20 cellular contexts compared by ENCODE assay signal in the genomic region with DNA sequence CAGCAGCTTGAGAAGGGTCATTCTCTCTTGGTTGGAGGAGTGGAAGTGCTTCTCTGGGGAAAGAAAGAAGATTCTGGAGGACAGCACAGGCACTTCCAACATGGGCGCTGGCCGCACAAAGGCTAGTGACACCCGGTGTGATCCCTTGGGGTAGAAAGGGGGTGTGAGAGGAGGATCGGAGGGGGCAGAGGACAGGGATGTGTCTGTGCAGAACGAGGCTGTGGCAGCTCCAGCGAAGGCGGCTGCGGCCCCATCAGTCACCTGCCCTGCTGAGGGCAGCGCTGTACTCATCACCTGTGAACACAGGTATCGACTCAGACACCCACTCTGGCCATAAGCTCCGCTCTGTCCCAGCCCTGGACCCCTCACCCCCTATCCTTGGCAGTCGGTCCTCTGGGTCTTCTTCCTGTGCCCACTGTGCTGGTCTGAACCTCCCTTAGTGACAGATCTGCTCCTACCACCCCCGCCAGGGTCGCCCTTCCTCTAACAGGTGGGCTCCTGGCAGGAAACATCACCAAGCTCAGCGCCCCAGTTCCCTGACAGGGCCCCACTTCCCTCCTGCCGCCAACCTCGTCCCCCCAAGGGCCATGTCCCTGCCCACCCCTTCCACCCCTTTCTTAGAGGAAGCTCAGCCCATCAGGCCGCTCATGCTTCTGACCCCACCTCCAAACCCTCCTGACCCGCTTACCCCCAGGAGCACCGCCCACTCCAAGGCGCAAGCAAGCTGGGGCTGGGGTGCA. TPM values are rescaled to one million over a fixed set of nuclear protein-coding genes. Genes with fewer than 3 reads are reported as not detected.
DNase-seq lines count a peak whose midpoint lies in the region; ATAC-seq and TF ChIP-seq lines count a peak whose summit lies in the region.
"Had no signal": no experiment of that assay in that cellular context is flagged by ENCODE, and none has a peak within 500 bp of the region (broad histone marks: within the 10 kb centered on the region; RNA-seq: fewer than 3 reads in every experiment).

No MANE protein-coding gene starts in this region.

- H3K9me3 ChIP-seq in BLaER1 treated with 17β-estradiol and CSF1 and Interleukin-3, amounts not matched to agents 10 nM and 100 nM (replicated peaks in 1 of 11), result no peaks in the 10 kb centered on the region
- H3K9me3 ChIP-seq in Karpas-422 (ENCODE audit: low read length) (no peaks in the 10 kb centered on the region), mucosa of descending colon (no peaks in the 10 kb centered on the region)
- H3K9me3 ChIP-seq: psoas muscle, SK-N-SH had no signal

- no peaks in the 10 kb centered on the region for H3K9me2 ChIP-seq in Karpas-422 (replicated peaks; ENCODE audit: insufficient read depth, low read length)
- H3K9me2 ChIP-seq: SK-N-SH had no signal

- intact Hi-C loops in mucosa of descending colon (cut with DNase I, micrococcal nuclease), result no loop called here
- intact Hi-C loops in activated CD4-positive, alpha-beta memory T cell treated with anti-CD3 and anti-CD28 coated beads for 36 hours (cut with micrococcal nuclease), result no loop called here

- no peaks in the 10 kb centered on the region for H3K36me3 ChIP-seq in BLaER1 treated with 17β-estradiol and CSF1 and Interleukin-3, amounts not matched to agents 10 nM and 100 nM
- H3K36me3 ChIP-seq in Karpas-422 (ENCODE audit: insufficient read depth, low read length) (no peaks in the 10 kb centered on the region), mucosa of descending colon (ENCODE audit: low read depth) (no peaks in the 10 kb centered on the region)
- H3K36me3 ChIP-seq: neural progenitor cell had no signal

- no peak overlapping the region for H3K4me3 Mint-ChIP-seq in chondrocyte (ENCODE audit: unreplicated experiment)
- no peak overlapping the region for H3K4me3 Mint-ChIP-seq in activated CD4-positive, alpha-beta memory T cell treated with anti-CD3 and anti-CD28 coated beads for 36 hours
- H3K4me3 Mint-ChIP-seq: activated naive CD4-positive, alpha-beta T cell treated with anti-CD3 and anti-CD28 coated beads, Interleukin-2, amount 10 ng/mL, durations not matched to agents 7 days and 5 days; endodermal cell had no signal

- no peak for ATAC-seq in mucosa of descending colon
- no peak for ATAC-seq in GM18511 (IDR thresholded peaks at IDR 0.05; ENCODE audit: unreplicated experiment)
- ATAC-seq: psoas muscle had no signal

- no peaks in the 10 kb centered on the region for H3K27me3 ChIP-seq in BLaER1 treated with 17β-estradiol and CSF1 and Interleukin-3, amounts not matched to agents 10 nM and 100 nM
- no peaks in the 10 kb centered on the region for H3K27me3 ChIP-seq in Karpas-422 (ENCODE audit: low read length)

- H3K9ac ChIP-seq in BLaER1 treated with 17β-estradiol and CSF1 and Interleukin-3, amounts not matched to agents 10 nM and 100 nM, result peak overlapping the region in 8 of 11 experiments; percentile 24 to 52 (median 48); a peak in 15 of 22 replicates
- peak overlapping the region; percentile 46 for H3K9ac ChIP-seq in Karpas-422 (ENCODE audit: low read length)
- H3K9ac ChIP-seq: GM23248, neural progenitor cell, SK-N-SH had no signal

- POLR2A ChIA-PET in activated CD4-positive, alpha-beta memory T cell treated with anti-CD3 and anti-CD28 coated beads for 36 hours (lab: Charles Lee), result no interaction called here

- no peaks in the 10 kb centered on the region for H3K27me3 Mint-ChIP-seq in chondrocyte (ENCODE audit: low read depth)
- peaks cover 12% of the 10 kb centered on the region for H3K27me3 Mint-ChIP-seq in activated CD4-positive, alpha-beta memory T cell treated with anti-CD3 and anti-CD28 coated beads for 36 hours

- H3K4me1 ChIP-seq in BLaER1 treated with 17β-estradiol and CSF1 and Interleukin-3, amounts not matched to agents 10 nM and 100 nM, result peaks cover 90 to 100% (median 100%) of the 10 kb centered on the region in 10 experiments
- H3K4me1 ChIP-seq in Karpas-422 (ENCODE audit: low read length) (peaks cover 22% of the 10 kb centered on the region), mucosa of descending colon (ENCODE audit: low read depth) (peaks cover 15% of the 10 kb centered on the region)
- H3K4me1 ChIP-seq: neural progenitor cell had no signal

- H3K4me1 Mint-ChIP-seq in chondrocyte (ENCODE audit: low read depth), result peaks cover 9% of the 10 kb centered on the region
- H3K4me1 Mint-ChIP-seq in activated CD4-positive, alpha-beta memory T cell treated with anti-CD3 and anti-CD28 coated beads for 36 hours (ENCODE audit: low read depth), result peaks cover 9% of the 10 kb centered on the region
- H3K4me1 Mint-ChIP-seq: endodermal cell had no signal

- H3K36me3 Mint-ChIP-seq in chondrocyte (ENCODE audit: low read depth), result no peaks in the 10 kb centered on the region
- no peaks in the 10 kb centered on the region for H3K36me3 Mint-ChIP-seq in activated CD4-positive, alpha-beta memory T cell treated with anti-CD3 and anti-CD28 coated beads for 36 hours
- H3K36me3 Mint-ChIP-seq: activated naive CD4-positive, alpha-beta T cell treated with anti-CD3 and anti-CD28 coated beads, Interleukin-2, amount 10 ng/mL, durations not matched to agents 7 days and 5 days had no signal

- peak overlapping the region; percentile 70; the same call in 1 of the 2 replicates for H2AFZ ChIP-seq in Karpas-422 (ENCODE audit: low read length)
- H2AFZ ChIP-seq: GM23248, neural progenitor cell had no signal

- no peak for TF ChIP-seq CTCF in chondrocyte (IDR thresholded peaks at IDR 0.05)
- TF ChIP-seq CTCF in mucosa of descending colon (IDR thresholded peaks at IDR 0.05), result no peak

- H3K9me3 Mint-ChIP-seq in chondrocyte (ENCODE audit: low read depth), result no peaks in the 10 kb centered on the region
- no peaks in the 10 kb centered on the region for H3K9me3 Mint-ChIP-seq in activated CD4-positive, alpha-beta memory T cell treated with anti-CD3 and anti-CD28 coated beads for 36 hours
- H3K9me3 Mint-ChIP-seq: activated naive CD4-positive, alpha-beta T cell treated with anti-CD3 and anti-CD28 coated beads, Interleukin-2, amount 10 ng/mL, durations not matched to agents 7 days and 5 days; activated T-cell treated with anti-CD3 and anti-CD28 coated beads, Interleukin-2, amount 50 U/mL, for 72 hours; endodermal cell; neural progenitor cell had no signal

- H4K20me1 ChIP-seq in BLaER1 treated with 17β-estradiol and CSF1 and Interleukin-3, amounts not matched to agents 10 nM and 100 nM, result no peaks in the 10 kb centered on the region
- H4K20me1 ChIP-seq in Karpas-422 (ENCODE audit: insufficient read depth, low read depth, low read length), result no peaks in the 10 kb centered on the region

- CTCF ChIA-PET in activated CD4-positive, alpha-beta memory T cell treated with anti-CD3 and anti-CD28 coated beads for 36 hours (lab: Charles Lee), result no interaction called here

- no peak overlapping the region for H3K27ac Mint-ChIP-seq in chondrocyte (ENCODE audit: unreplicated experiment)
- no peak overlapping the region for H3K27ac Mint-ChIP-seq in activated CD4-positive, alpha-beta memory T cell treated with anti-CD3 and anti-CD28 coated beads for 36 hours
- H3K27ac Mint-ChIP-seq: activated T-cell treated with anti-CD3 and anti-CD28 coated beads, Interleukin-2, amount 50 U/mL, for 72 hours; endodermal cell had no signal

- peak overlapping the region; percentile 59 to 96 (median 88) for H3K4me2 ChIP-seq in BLaER1 treated with 17β-estradiol and CSF1 and Interleukin-3, amounts not matched to agents 10 nM and 100 nM
- peak overlapping the region; percentile 67 for H3K4me2 ChIP-seq in Karpas-422 (ENCODE audit: low read depth, low read length, poor library complexity, severe bottlenecking)
- H3K4me2 ChIP-seq: neural progenitor cell, SK-N-SH had no signal

- no peak overlapping the region; a peak in 1 of 20 replicates for H3K4me3 ChIP-seq in BLaER1 treated with 17β-estradiol and CSF1 and Interleukin-3, amounts not matched to agents 10 nM and 100 nM
- peak overlapping the region; percentile 59 for H3K4me3 ChIP-seq in Karpas-422 (ENCODE audit: low read length)
- no peak overlapping the region for H3K4me3 ChIP-seq in mucosa of descending colon
- H3K4me3 ChIP-seq: GM23248, neural progenitor cell, psoas muscle had no signal

- DNase-seq in Karpas-422, result peak; percentile 50
- DNase-seq in chondrocyte (ENCODE audit: low spot score), result peak; percentile 85
- DNase-seq in mucosa of descending colon, result peak in 2 of 3 donors; percentile 27 to 45
- no peak for DNase-seq in activated CD4-positive, alpha-beta memory T cell treated with anti-CD3 and anti-CD28 coated beads for 36 hours
- DNase-seq in stimulated activated CD4-positive, alpha-beta T cell treated with anti-CD3 and anti-CD28 coated beads, Interleukin-15, amount 100 ng/mL, for 24 hours, result no peak
- no peak for DNase-seq in anterior cingulate cortex (lab: John Stamatoyannopoulos, UW)
- DNase-seq: activated CD8-positive, alpha-beta memory T cell treated with anti-CD3 and anti-CD28 coated beads for 24 hours; activated naive CD4-positive, alpha-beta T cell treated with anti-CD3 and anti-CD28 coated beads, Interleukin-2, amount 10 ng/mL, durations not matched to agents 7 days and 5 days; activated T-cell treated with anti-CD3 and anti-CD28 coated beads, Interleukin-2, amount 50 U/mL, for 72 hours; endodermal cell; GM23248; KBM-7; NCI-H1930; SK-N-SH; T-helper 9 cell had no signal

- no peaks in the 10 kb centered on the region for H3K79me2 ChIP-seq in Karpas-422 (ENCODE audit: low read length)

- peak overlapping the region in 9 of 11 experiments; percentile 43 to 100 (median 86); a peak in 16 of 22 replicates for H3K27ac ChIP-seq in BLaER1 treated with 17β-estradiol and CSF1 and Interleukin-3, amounts not matched to agents 10 nM and 100 nM
- H3K27ac ChIP-seq in Karpas-422 (ENCODE audit: low read length), result no peak overlapping the region
- H3K27ac ChIP-seq: GM23248, neural progenitor cell, psoas muscle had no signal

RNA-seq across cellular contexts. Expression of a gene that starts 20.1 kb away (rescaled TPM):
- 0.52 and 0.94 TPM in 2 replicates for total RNA-seq in Karpas-422 (2014; rRNA removed; shearing (Covaris generic); ENCODE audit: low replicate concordance)
- total RNA-seq in chondrocyte, result 0.05 to 0.58 TPM in 2 of 3 replicates, not detected in the other
- total RNA-seq in mucosa of descending colon, result under 1 TPM; 0.12 to 0.63 (median 0.51) TPM
- total RNA-seq in activated CD4-positive, alpha-beta memory T cell treated with anti-CD3 and anti-CD28 coated beads for 36 hours, result under 1 TPM; 0.62 to 0.65 TPM
- total RNA-seq: fibroblast of lung, GM23248 had no signal

RNA-seq across cellular contexts. Expression of a gene that starts 22.5 kb away (rescaled TPM):
- total RNA-seq in Karpas-422 (2014; rRNA removed; shearing (Covaris generic); ENCODE audit: low replicate concordance), result 37.2 and 46.7 TPM in 2 replicates
- total RNA-seq in chondrocyte (12.6 to 17.6 TPM (median 15.5 TPM) in 3 replicates), mucosa of descending colon (10 to 100 TPM; 19.2 to 26.3 (median 21.0) TPM)
- 10 to 100 TPM; 34.5 to 34.6 TPM for total RNA-seq in activated CD4-positive, alpha-beta memory T cell treated with anti-CD3 and anti-CD28 coated beads for 36 hours

RNA-seq across cellular contexts. Expression of a gene that starts 47.6 kb away (rescaled TPM):
- 10.2 and 14.4 TPM in 2 replicates for total RNA-seq in Karpas-422 (2014; rRNA removed; shearing (Covaris generic); ENCODE audit: low replicate concordance)
- total RNA-seq in chondrocyte (52.5 to 53.7 TPM (median 53.6 TPM) in 3 replicates), mucosa of descending colon (10 to 100 TPM; 70.4 to 96.0 (median 76.1) TPM)
- total RNA-seq in activated CD4-positive, alpha-beta memory T cell treated with anti-CD3 and anti-CD28 coated beads for 36 hours, result 10 to 100 TPM in 1 of 2 experiments, 1 to 10 TPM in 1; 9.2 to 10.4 TPM

Comparison
In these comparisons a context has a peak if more than half of its experiments do, and no peak if none do; other contexts are left out.
1. DNase-seq: peak in Karpas-422 (single experiment), chondrocyte (single experiment) and mucosa of descending colon (2 of 3); none in activated CD4-positive, alpha-beta memory T cell treated with anti-CD3 and anti-CD28 coated beads for 36 hours (single experiment), stimulated activated CD4-positive, alpha-beta T cell treated with anti-CD3 and anti-CD28 coated beads, Interleukin-15, amount 100 ng/mL, for 24 hours (single experiment) and anterior cingulate cortex (0 of 58).